In genomic region chr20:64104667-64105451, GRCh38 we compare ENCODE assay signal across 22 cellular contexts. TPM values are rescaled to one million over a fixed set of nuclear protein-coding genes. Genes with fewer than 3 reads are reported as not detected.
DNase-seq lines count a peak whose midpoint lies in the region; ATAC-seq, FAIRE-seq and TF ChIP-seq lines count a peak whose summit lies in the region.
"Had no signal": no experiment of that assay in that cellular context is flagged by ENCODE, and none has a peak within 500 bp of the region (broad histone marks: within the 10 kb centered on the region; RNA-seq: fewer than 3 reads in every experiment).

No MANE protein-coding gene starts in this region.

- ATAC-seq in Right ventricle myocardium superior (ENCODE audit: poor library complexity) (no peak), heart left ventricle (no peak), esophagus mucosa (no peak)

- no peak for TF ChIP-seq POLR2A in heart left ventricle (IDR thresholded peaks at IDR 0.05)

- intact Hi-C loops in Right ventricle myocardium superior (cut with DNase I) (no loop called here), heart left ventricle (cut with DNase I) (no loop called here)

- no peak overlapping the region for H2AFZ ChIP-seq in osteoblast (ENCODE audit: low read length)

- H3K4me2 ChIP-seq in osteoblast (ENCODE audit: insufficient read depth, low read length), result no peak overlapping the region

- H3K79me2 ChIP-seq in osteoblast (ENCODE audit: insufficient read depth, low read length), result no peaks in the 10 kb centered on the region

- DNase-seq in Right ventricle myocardium superior, result peak; percentile 17
- DNase-seq in right atrium auricular region (ENCODE audit: low spot score), result no peak
- DNase-seq in heart left ventricle, result peak in 4 of 5 donors; percentile 7 to 51 (median 14)
- DNase-seq in osteoblast (ENCODE audit: insufficient read length, low spot score, missing footprints), result peak; percentile 82
- no peak for DNase-seq in cerebellum (ENCODE audit: low spot score)
- no peak for DNase-seq in RCC 7860 (ENCODE audit: low spot score)
- no peak for DNase-seq in NCI-H2081 (lab: John Stamatoyannopoulos, UW)
- DNase-seq: AML-193, Calu3, colonic mucosa, foreskin melanocyte, GF-D8, H9, naive B cell, NCI-H146, NCI-H446 treated with DMSO at 0.1 percent for 48 hours had no signal

- H4K20me1 ChIP-seq in osteoblast (ENCODE audit: insufficient read depth, low read length), result no peaks in the 10 kb centered on the region

- H3K36me3 ChIP-seq in right atrium auricular region (no peaks in the 10 kb centered on the region), heart left ventricle (no peaks in the 10 kb centered on the region), osteoblast (ENCODE audit: insufficient read depth, low read length) (no peaks in the 10 kb centered on the region)
- H3K36me3 ChIP-seq: colonic mucosa, SJCRH30 had no signal

- H3K9me3 ChIP-seq in right atrium auricular region (no peaks in the 10 kb centered on the region), heart left ventricle (no peaks in the 10 kb centered on the region), osteoblast (ENCODE audit: low read depth, low read length) (no peaks in the 10 kb centered on the region)
- H3K9me3 ChIP-seq: colonic mucosa, SJCRH30 had no signal

- no peak for FAIRE-seq in RCC 7860 (lab: Jason Lieb, UNC)
- FAIRE-seq: endothelial cell of umbilical vein had no signal

- H3K27ac ChIP-seq in right atrium auricular region, result no peak overlapping the region
- no peak overlapping the region for H3K27ac ChIP-seq in heart left ventricle
- H3K27ac ChIP-seq in osteoblast (ENCODE audit: low read depth, low read length), result no peak overlapping the region
- H3K27ac ChIP-seq: colonic mucosa, SJCRH30 had no signal

- H3K4me3 ChIP-seq in right atrium auricular region (no peak overlapping the region), heart left ventricle (no peak overlapping the region), osteoblast (ENCODE audit: insufficient read depth, low read length) (no peak overlapping the region)
- H3K4me3 ChIP-seq: colonic mucosa, SJCRH30 had no signal

- 79 to 89% (median 83%) methylated on average over 12 to 25 of the region's 25 CpGs for WGBS in heart left ventricle, 4 donors

- TF ChIP-seq CTCF in right atrium auricular region (IDR thresholded peaks at IDR 0.05), result no peak
- TF ChIP-seq CTCF in heart left ventricle (IDR thresholded peaks at IDR 0.05), result no peak
- no peak for TF ChIP-seq CTCF in osteoblast (IDR thresholded peaks at IDR 0.05; ENCODE audit: extremely low read depth, low read depth, low read length)

- H3K27me3 ChIP-seq in right atrium auricular region (no peaks in the 10 kb centered on the region), heart left ventricle (peaks cover 13 to 49% (median 30%) of the 10 kb centered on the region in 9 donors), osteoblast (ENCODE audit: insufficient read depth, low read length) (peaks cover 38% of the 10 kb centered on the region)

- H3K4me1 ChIP-seq in right atrium auricular region (peaks cover 0 to 12% of the 10 kb centered on the region in 2 donors), heart left ventricle (peaks cover 0 to 14% (median 7%) of the 10 kb centered on the region in 12 donors), osteoblast (ENCODE audit: insufficient read depth, low read length) (no peaks in the 10 kb centered on the region)
- H3K4me1 ChIP-seq: colonic mucosa, SJCRH30 had no signal

RNA-seq across cellular contexts. Expression of gene NPBWR2, which starts 2.5 kb away (rescaled TPM):
- total RNA-seq in Right ventricle myocardium superior, result not detected
- total RNA-seq in right atrium auricular region, result not detected
- not detected for total RNA-seq in heart left ventricle
- not detected for polyA plus RNA-seq in heart left ventricle
- not detected in 2 replicates for total RNA-seq in osteoblast
- total RNA-seq in cerebellum, result not detected
- not detected for total RNA-seq in esophagus mucosa
- total RNA-seq: Calu3; colonic mucosa; endothelial cell of umbilical vein; H9; HT-29; lower leg skin; SJCRH30; T-helper 2 cell treated with Interferon-gamma antibody and Interleukin-4, amounts not matched to agents 100 ng/mL and 5 ng/mL, for 36 hours had no signal
- polyA plus RNA-seq: endothelial cell of umbilical vein had no signal

RNA-seq across cellular contexts. Expression of gene LKAAEAR1, which starts 20.7 kb away (rescaled TPM):
- not detected for total RNA-seq in Right ventricle myocardium superior
- not detected for total RNA-seq in right atrium auricular region
- not detected for total RNA-seq in heart left ventricle
- not detected for polyA plus RNA-seq in heart left ventricle
- 0.72 TPM in 1 of 2 replicates, not detected in the other for total RNA-seq in osteoblast
- total RNA-seq in cerebellum, result 0.36 TPM
- total RNA-seq in esophagus mucosa, result 0.36 TPM
- total RNA-seq: Calu3, colonic mucosa, endothelial cell of umbilical vein, HT-29, SJCRH30 had no signal

RNA-seq across cellular contexts. Expression of gene OPRL1, which starts 25.0 kb away (rescaled TPM):
- total RNA-seq in Right ventricle myocardium superior, result 0.75 TPM
- total RNA-seq in right atrium auricular region, result 1 to 10 TPM in 1 of 2 donors, under 1 TPM in 1; 0.75 to 1.4 TPM
- total RNA-seq in heart left ventricle, result 1 to 10 TPM in 3 of 9 donors, under 1 TPM in 6; 0.18 to 1.9 (median 0.67) TPM
- under 1 TPM; 0.21 to 0.27 TPM for polyA plus RNA-seq in heart left ventricle
- total RNA-seq in osteoblast, result 0.59 and 0.72 TPM in 2 replicates
- 9.5 TPM for total RNA-seq in cerebellum
- 0.12 TPM for total RNA-seq in esophagus mucosa

RNA-seq across cellular contexts. Expression of gene RGS19, which starts 25.5 kb away (rescaled TPM):
- 6.7 TPM for total RNA-seq in Right ventricle myocardium superior
- total RNA-seq in right atrium auricular region, result 10 to 100 TPM in 1 of 2 donors, 1 to 10 TPM in 1; 7.8 to 14.1 TPM
- 10 to 100 TPM in 2 of 9 donors, 1 to 10 TPM in 7; 3.2 to 25.6 (median 5.3) TPM for total RNA-seq in heart left ventricle
- 1 to 10 TPM; 3.7 to 6.5 TPM for polyA plus RNA-seq in heart left ventricle
- total RNA-seq in osteoblast, result 5.3 and 6.9 TPM in 2 replicates
- total RNA-seq in cerebellum, result 8.4 TPM
- 6.1 TPM for total RNA-seq in esophagus mucosa

RNA-seq across cellular contexts. Expression of gene TCEA2, which starts 41.9 kb away (rescaled TPM):
- total RNA-seq in Right ventricle myocardium superior, result 34.6 TPM
- total RNA-seq in right atrium auricular region, result 10 to 100 TPM; 17.8 to 25.5 TPM
- total RNA-seq in heart left ventricle, result 10 to 100 TPM; 19.2 to 52.1 (median 42.9) TPM
- polyA plus RNA-seq in heart left ventricle, result 10 to 100 TPM; 23.6 to 32.9 TPM
- 28.9 and 31.5 TPM in 2 replicates for total RNA-seq in osteoblast
- total RNA-seq in cerebellum, result 26.5 TPM
- 6.8 TPM for total RNA-seq in esophagus mucosa

Comparison
In these comparisons a context has a peak if more than half of its experiments do, and no peak if none do; other contexts are left out.
1. DNase-seq: peak in Right ventricle myocardium superior (single experiment), heart left ventricle (4 of 5) and osteoblast (single experiment); none in right atrium auricular region (single experiment), cerebellum (single experiment), RCC 7860 (single experiment) and NCI-H2081 (0 of 2).